In genomic region chr15:45022871-45023658, GRCh38 we compare ENCODE assay signal across 7 cellular contexts. TPM values are rescaled to one million over a fixed set of nuclear protein-coding genes. Genes with fewer than 3 reads are reported as not detected.
A peak's percentile ranks its signal among the peaks of the same experiment; 100 is the strongest.
DNase-seq lines count a peak whose midpoint lies in the region; ATAC-seq and TF ChIP-seq lines count a peak whose summit lies in the region.

Gene SORD, plus strand, starts transcription at chr15:45023195. Its CDS starts 89 bp downstream, at chr15:45023284.

- H3K4me2 ChIP-seq in hepatocyte, result peak within 1 kb of the TSS; percentile 88

- ATAC-seq in GM18502 (IDR thresholded peaks at IDR 0.05; ENCODE audit: poor library complexity, unreplicated experiment) (peak; percentile 95), HG02938 (IDR thresholded peaks at IDR 0.05; ENCODE audit: unreplicated experiment) (peak; percentile 90)

- DNase-seq in NCI-H1930 (lab: John Stamatoyannopoulos, UW) (peak; percentile 84 to 89), T-helper 22 cell (ENCODE audit: low read depth) (peak; percentile 78), astrocyte of the cerebellum (ENCODE audit: low read depth) (peak; percentile 51), hepatocyte (ENCODE audit: low spot score) (peak; percentile 98), renal cortical epithelial cell (ENCODE audit: low read depth) (peak; percentile 63)

- peaks cover 29% of the 10 kb centered on the region for H3K79me2 ChIP-seq in hepatocyte

- no peaks in the 10 kb centered on the region for H3K36me3 ChIP-seq in hepatocyte (replicated peaks; ENCODE audit: insufficient read depth, low read depth)

- H3K9me2 ChIP-seq in hepatocyte (replicated peaks; ENCODE audit: insufficient read depth), result no peaks in the 10 kb centered on the region

- H4K20me1 ChIP-seq in hepatocyte (ENCODE audit: insufficient read depth, poor library complexity, severe bottlenecking), result no peaks in the 10 kb centered on the region

- H3K4me3 ChIP-seq in astrocyte of the cerebellum (ENCODE audit: low read depth, low read length), result peak within 1 kb of the TSS; percentile 74
- H3K4me3 ChIP-seq in hepatocyte, result peak within 1 kb of the TSS; percentile 49

- H3K27me3 ChIP-seq in hepatocyte, result no peaks in the 10 kb centered on the region

- under 1% methylated on average over 26 of the region's 48 CpGs for WGBS in hepatocyte (ENCODE audit: low lambda C conversion rate, missing lambda C conversion rate)

- no peak for TF ChIP-seq CTCF in astrocyte of the cerebellum (IDR thresholded peaks at IDR 0.05; ENCODE audit: low read depth, low read length, missing control alignments)
- TF ChIP-seq CTCF in hepatocyte (IDR thresholded peaks at IDR 0.05; ENCODE audit: poor library complexity), result no peak

- H2AFZ ChIP-seq in hepatocyte, result peak within 1 kb of the TSS; percentile 82

- H3K9me3 ChIP-seq in hepatocyte (ENCODE audit: low read depth), result no peaks in the 10 kb centered on the region

- in situ Hi-C loops in astrocyte of the cerebellum (cut with HindIII; ENCODE audit: low sequenced_read_pairs), result no loop called here

- peaks cover 12% of the 10 kb centered on the region for H3K4me1 ChIP-seq in hepatocyte (ENCODE audit: insufficient read depth)

- peak within 1 kb of the TSS; percentile 76 for H3K27ac ChIP-seq in hepatocyte

RNA-seq across cellular contexts. Expression of gene SORD, which starts in this region (rescaled TPM):
- 112 and 116 TPM in 2 replicates for total RNA-seq in hepatocyte
- polyA plus RNA-seq in hepatocyte, result 63.0 and 81.8 TPM in 2 replicates
- total RNA-seq in renal cortical epithelial cell, result 19.1 and 25.2 TPM in 2 replicates

Comparison
In these comparisons a context has a peak if more than half of its experiments do, and no peak if none do; other contexts are left out.
1. Peak in every context shown above with its lines: DNase-seq, ATAC-seq, H3K4me3 ChIP-seq and H3K27ac ChIP-seq.